In genomic region chr14:73234586-73235394, GRCh38 we compare ENCODE assay signal across 1 cellular context.
TF ChIP-seq lines count a peak whose summit lies in the region.

No MANE protein-coding gene starts in this region.

TF ChIP-seq in IMR-90, 13 proteins besides CTCF, POLR2A, EP300 and RAD21:
- TF ChIP-seq MXI1 (IDR thresholded peaks at IDR 0.05; ENCODE audit: borderline replicate concordance, low read depth, low read length): no peak
- no peak for TF ChIP-seq MAFK (IDR thresholded peaks at IDR 0.05; ENCODE audit: low read depth, low read length)
- no peak for TF ChIP-seq MAZ (IDR thresholded peaks at IDR 0.05; ENCODE audit: borderline replicate concordance, low read depth, low read length)
- no peak for TF ChIP-seq FOS (IDR thresholded peaks at IDR 0.05; ENCODE audit: low read depth, low read length)
- no peak for TF ChIP-seq RFX5 (IDR thresholded peaks at IDR 0.05; ENCODE audit: low read depth, low read length)
- no peak for TF ChIP-seq NFE2L2 (IDR thresholded peaks at IDR 0.05; ENCODE audit: low read depth, low read length)
- no peak for TF ChIP-seq RCOR1 (IDR thresholded peaks at IDR 0.05; ENCODE audit: insufficient replicate concordance, low read length)
- TF ChIP-seq SMC3 (IDR thresholded peaks at IDR 0.05; ENCODE audit: low read depth, low read length): no peak
- no peak for TF ChIP-seq ELK1 (IDR thresholded peaks at IDR 0.05; ENCODE audit: borderline replicate concordance, low read depth, low read length)
- TF ChIP-seq BHLHE40 (IDR thresholded peaks at IDR 0.05; ENCODE audit: low read depth, low read length): no peak
- no peak for TF ChIP-seq USF2 (IDR thresholded peaks at IDR 0.05; ENCODE audit: low read depth, low read length)
- TF ChIP-seq CHD1 (IDR thresholded peaks at IDR 0.05; ENCODE audit: low read depth, low read length): no peak
- TF ChIP-seq CEBPB (IDR thresholded peaks at IDR 0.05; ENCODE audit: low read depth, low read length): no peak
